In genomic region chr17:79942591-79943353, GRCh38 we compare ENCODE assay signal across 10 cellular contexts.
DNase-seq lines count a peak whose midpoint lies in the region; ATAC-seq, FAIRE-seq and TF ChIP-seq lines count a peak whose summit lies in the region.
"Had no signal": no experiment of that assay in that cellular context is flagged by ENCODE, and none has a peak within 500 bp of the region (broad histone marks: within the 10 kb centered on the region; RNA-seq: fewer than 3 reads in every experiment).

No MANE protein-coding gene starts in this region.

- CTCF ChIA-PET in activated CD4-positive, alpha-beta T cell treated with anti-CD3 and anti-CD28 coated beads, Interleukin-2, amount 10 ng/mL, durations not matched to agents 7 days and 5 days (lab: Charles Lee) = no interaction called here

- H3K9ac ChIP-seq in kidney (ENCODE audit: low read length in 2 of 2) = no peak overlapping the region

- no peak for FAIRE-seq in kidney (lab: Jason Lieb, UNC)

- H3K4me1 Mint-ChIP-seq in activated CD4-positive, alpha-beta T cell treated with anti-CD3 and anti-CD28 coated beads, Interleukin-2, amount 10 ng/mL, durations not matched to agents 7 days and 5 days = peaks cover 8% of the 10 kb centered on the region
- peaks cover 10% of the 10 kb centered on the region for H3K4me1 Mint-ChIP-seq in activated naive CD4-positive, alpha-beta T cell treated with anti-CD3 and anti-CD28 coated beads, Interleukin-2, amount 50 U/mL, for 24 hours

- H3K27me3 ChIP-seq in tibial artery = peaks cover 0 to 24% of the 10 kb centered on the region in 2 donors

- H3K4me3 Mint-ChIP-seq in activated CD4-positive, alpha-beta T cell treated with anti-CD3 and anti-CD28 coated beads, Interleukin-2, amount 10 ng/mL, durations not matched to agents 7 days and 5 days = no peak overlapping the region
- H3K4me3 Mint-ChIP-seq in activated naive CD4-positive, alpha-beta T cell treated with anti-CD3 and anti-CD28 coated beads, Interleukin-2, amount 50 U/mL, for 24 hours = no peak overlapping the region

- H3K27ac ChIP-seq in kidney (ENCODE audit: low read depth in 2 of 2, low read length in 2 of 2) = peak overlapping the region in 1 of 2 donors; percentile 60
- no peak overlapping the region for H3K27ac ChIP-seq in tibial artery
- H3K27ac ChIP-seq: PC-9 had no signal

- no peaks in the 10 kb centered on the region for H3K9me3 Mint-ChIP-seq in activated CD4-positive, alpha-beta T cell treated with anti-CD3 and anti-CD28 coated beads, Interleukin-2, amount 10 ng/mL, durations not matched to agents 7 days and 5 days
- H3K9me3 Mint-ChIP-seq in activated naive CD4-positive, alpha-beta T cell treated with anti-CD3 and anti-CD28 coated beads, Interleukin-2, amount 50 U/mL, for 24 hours = no peaks in the 10 kb centered on the region

- peaks cover 0 to 11% of the 10 kb centered on the region in 2 donors for H3K4me1 ChIP-seq in kidney (ENCODE audit: control insufficient read depth in 1 of 2, insufficient read depth in 1 of 2, low read depth in 1 of 2, low read length in 2 of 2)
- peaks cover 0 to 2% (median 0%) of the 10 kb centered on the region in 4 donors for H3K4me1 ChIP-seq in tibial artery

- H3K36me3 ChIP-seq in kidney (ENCODE audit: control insufficient read depth in 1 of 2, insufficient read depth in 2 of 2, low read length in 2 of 2) (peaks cover 14 to 22% of the 10 kb centered on the region in 2 donors), tibial artery (peaks cover 20 to 94% (median 81%) of the 10 kb centered on the region in 3 donors)

- POLR2A ChIA-PET in activated CD4-positive, alpha-beta T cell treated with anti-CD3 and anti-CD28 coated beads, Interleukin-2, amount 10 ng/mL, durations not matched to agents 7 days and 5 days (lab: Charles Lee) = no interaction called here

- H3K36me3 Mint-ChIP-seq in activated CD4-positive, alpha-beta T cell treated with anti-CD3 and anti-CD28 coated beads, Interleukin-2, amount 10 ng/mL, durations not matched to agents 7 days and 5 days (ENCODE audit: low read depth) = no peaks in the 10 kb centered on the region
- H3K36me3 Mint-ChIP-seq in activated naive CD4-positive, alpha-beta T cell treated with anti-CD3 and anti-CD28 coated beads, Interleukin-2, amount 50 U/mL, for 24 hours = no peaks in the 10 kb centered on the region

- no peak for ATAC-seq in HG03571 (IDR thresholded peaks at IDR 0.05; ENCODE audit: unreplicated experiment)

- H3K27me3 Mint-ChIP-seq in activated CD4-positive, alpha-beta T cell treated with anti-CD3 and anti-CD28 coated beads, Interleukin-2, amount 10 ng/mL, durations not matched to agents 7 days and 5 days = peaks cover 1% of the 10 kb centered on the region
- H3K27me3 Mint-ChIP-seq in activated naive CD4-positive, alpha-beta T cell treated with anti-CD3 and anti-CD28 coated beads, Interleukin-2, amount 50 U/mL, for 24 hours = no peaks in the 10 kb centered on the region

- TF ChIP-seq CTCF in kidney (IDR thresholded peaks at IDR 0.05; ENCODE audit: borderline replicate concordance, extremely low read depth, insufficient read depth) (no peak), tibial artery (IDR thresholded peaks at IDR 0.05) (no peak)

- DNase-seq in activated CD4-positive, alpha-beta T cell treated with anti-CD3 and anti-CD28 coated beads, Interleukin-2, amount 10 ng/mL, durations not matched to agents 7 days and 5 days = peak; percentile 28
- DNase-seq in activated CD4-positive, alpha-beta T cell treated with anti-CD3 and anti-CD28 coated beads for 4 hours = no peak
- DNase-seq in kidney = peak; percentile 70
- peak; percentile 19 to 62 for DNase-seq in tibial artery
- DNase-seq in NAMALWA (ENCODE audit: low spot score) = no peak
- no peak for DNase-seq in NCI-H345 treated with DMSO at 0.1 percent for 48 hours (lab: John Stamatoyannopoulos, UW; ENCODE audit: unreplicated experiment)
- DNase-seq: hypothalamus, PC-9 had no signal

- no peak overlapping the region for H3K27ac Mint-ChIP-seq in activated CD4-positive, alpha-beta T cell treated with anti-CD3 and anti-CD28 coated beads, Interleukin-2, amount 10 ng/mL, durations not matched to agents 7 days and 5 days
- peak overlapping the region; percentile 43 for H3K27ac Mint-ChIP-seq in activated naive CD4-positive, alpha-beta T cell treated with anti-CD3 and anti-CD28 coated beads, Interleukin-2, amount 50 U/mL, for 24 hours

- intact Hi-C loops in kidney (cut with DNase I) (no loop called here), tibial artery (cut with DNase I; ENCODE audit: low total_unique reads) (no loop called here)

- H3K9me3 ChIP-seq in kidney (ENCODE audit: control insufficient read depth in 1 of 2, low read length in 2 of 2) = no peaks in the 10 kb centered on the region
- H3K9me3 ChIP-seq in tibial artery = no peaks in the 10 kb centered on the region

- H3K4me3 ChIP-seq in kidney (ENCODE audit: low read length in 2 of 2) (no peak overlapping the region), tibial artery (no peak overlapping the region)
- H3K4me3 ChIP-seq: PC-9 had no signal

Comparison
In these comparisons a context has a peak if more than half of its experiments do, and no peak if none do; other contexts are left out.
1. DNase-seq: peak in activated CD4-positive, alpha-beta T cell treated with anti-CD3 and anti-CD28 coated beads, Interleukin-2, amount 10 ng/mL, durations not matched to agents 7 days and 5 days (single experiment), kidney (single experiment) and tibial artery (2 of 2); none in activated CD4-positive, alpha-beta T cell treated with anti-CD3 and anti-CD28 coated beads for 4 hours (0 of 2), NAMALWA (single experiment) and NCI-H345 treated with DMSO at 0.1 percent for 48 hours (single experiment).